In genomic region chr13:113405481-113406300, GRCh38 we compare ENCODE assay signal across 16 cellular contexts. TPM values are rescaled to one million over a fixed set of nuclear protein-coding genes. Genes with fewer than 3 reads are reported as not detected.
DNase-seq lines count a peak whose midpoint lies in the region; ATAC-seq, FAIRE-seq and TF ChIP-seq lines count a peak whose summit lies in the region.
"Had no signal": no experiment of that assay in that cellular context is flagged by ENCODE, and none has a peak within 500 bp of the region (broad histone marks: within the 10 kb centered on the region; RNA-seq: fewer than 3 reads in every experiment).

No MANE protein-coding gene starts in this region.

- H3K27me3 ChIP-seq in H1 (replicated peaks in 1 of 4; ENCODE audit: control insufficient read depth in 3 of 4, extremely low read depth in 1 of 4, insufficient read depth in 3 of 4, low read length in 3 of 4): no peaks in the 10 kb centered on the region
- H3K27me3 ChIP-seq: pancreas had no signal

- H3K56ac ChIP-seq in H1 (replicated peaks; ENCODE audit: insufficient read length, low read depth, low read length): no peak overlapping the region

- no peak for TF ChIP-seq EP300 in H1 (IDR thresholded peaks at IDR 0.05; ENCODE audit: borderline replicate concordance in 1 of 2, low read depth in 2 of 2, low read length in 2 of 2)

- H3K27ac ChIP-seq in H1 (ENCODE audit: low read depth, low read length): no peak overlapping the region
- H3K27ac ChIP-seq: pancreas had no signal

- DNase-seq in activated naive CD4-positive, alpha-beta T cell treated with anti-CD3 and anti-CD28 coated beads, Interleukin-2, amount 50 U/mL, for 16 hours: peak; percentile 8
- DNase-seq in activated naive CD4-positive, alpha-beta T cell (lab: John Stamatoyannopoulos, UW): no peak
- DNase-seq in NCI-H146 (lab: John Stamatoyannopoulos, UW) (peak; percentile 83), H1 (ENCODE audit: low read depth in 1 of 2, low spot score in 2 of 2) (no peak), type B pancreatic cell (ENCODE audit: extremely low spot score, unreplicated experiment) (peak; percentile 64), iPS-NIHi7 (ENCODE audit: extremely low spot score) (no peak)
- DNase-seq in stimulated activated naive CD8-positive, alpha-beta T cell treated with anti-CD3 and anti-CD28 coated beads, Interleukin-15, Interleukin-2, amounts not matched to agents 100 U/mL and 50 U/mL, for 24 hours: no peak
- DNase-seq: activated CD4-positive, CD25-positive, alpha-beta regulatory T cell treated with anti-CD3 and anti-CD28 coated beads, Interleukin-2, amount 50 U/mL, for 72 hours; AML-193; central memory CD4-positive, alpha-beta T cell; glutamatergic neuron; stimulated activated CD4-positive, alpha-beta T cell treated with anti-CD3 and anti-CD28 coated beads, Interleukin-12 subunit alpha, Interleukin-12 subunit beta, amount 100 ng/mL, for 4 hours had no signal

- no peak overlapping the region for H3K14ac ChIP-seq in H1 (ENCODE audit: insufficient read length)

- H3K36me3 ChIP-seq in H1 (ENCODE audit: control insufficient read depth in 2 of 4, insufficient read depth in 4 of 4, low read length in 3 of 4): no peaks in the 10 kb centered on the region
- H3K36me3 ChIP-seq: pancreas had no signal

- CTCF ChIA-PET in H1 (lab: Charles Lee; ENCODE audit: partially characterized antibody): interaction anchor here (1.1 kb wide), 1 partner anchor 9 kb away, joined by 3 read pairs; no protein-coding TSS in a partner anchor

- H3K79me2 ChIP-seq in H1 (ENCODE audit: control insufficient read depth in 1 of 2, insufficient read depth in 2 of 2, low read length in 2 of 2): no peaks in the 10 kb centered on the region

- H2AK5ac ChIP-seq in H1 (ENCODE audit: low read depth, low read length): no peak overlapping the region

- no peak overlapping the region for H3K18ac ChIP-seq in H1 (ENCODE audit: extremely low read depth, low read length)

- H2BK5ac ChIP-seq in H1 (ENCODE audit: low read depth, low read length): no peak overlapping the region

- no peak overlapping the region for H2BK12ac ChIP-seq in H1 (ENCODE audit: low read depth, low read length)

- no peaks in the 10 kb centered on the region for H3K23me2 ChIP-seq in H1 (ENCODE audit: low read depth, low read length)

- no peak overlapping the region for H2BK120ac ChIP-seq in H1 (replicated peaks; ENCODE audit: low read depth, low read length)

- WGBS in H1 (ENCODE audit: extremely low coverage in 1 of 2, insufficient coverage in 1 of 2, insufficient read length in 1 of 2, insufficient replicate concordance in 2 of 2, low coverage in 1 of 2, low lambda C conversion rate in 2 of 2, missing lambda C conversion rate in 1 of 2), 2 experiments: 93% methylated on average over 37 of the region's 38 CpGs; no CpG with 5 or more reads in 1 of the 2 experiments

- H3K4me1 ChIP-seq in H1 (replicated peaks in 1 of 4; ENCODE audit: control insufficient read depth in 3 of 4, insufficient read depth in 4 of 4, low read length in 3 of 4): no peaks in the 10 kb centered on the region; a peak in 1 of 7 replicates
- H3K4me1 ChIP-seq: pancreas had no signal

- peak overlapping the region; percentile 94 for H4K8ac ChIP-seq in H1 (ENCODE audit: extremely low read depth, insufficient read depth, low read length)

- no peak overlapping the region for H2BK20ac ChIP-seq in H1 (ENCODE audit: low read length)

- no peaks in the 10 kb centered on the region for H3K9me3 Mint-ChIP-seq in type B pancreatic cell

- ATAC-seq in HG02623 (IDR thresholded peaks at IDR 0.05; ENCODE audit: unreplicated experiment): no peak
- no peak for ATAC-seq in stimulated activated naive CD8-positive, alpha-beta T cell treated with anti-CD3 and anti-CD28 coated beads, Interleukin-15, Interleukin-2, amounts not matched to agents 100 U/mL and 50 U/mL, for 24 hours
- ATAC-seq: pancreas had no signal

- no peak for FAIRE-seq in H1 (lab: Jason Lieb, UNC)
- FAIRE-seq: endothelial cell of umbilical vein, keratinocyte, pancreas had no signal

- no peaks in the 10 kb centered on the region; a peak in 1 of 4 replicates for H3K9me3 ChIP-seq in H1 (ENCODE audit: insufficient read depth in 2 of 2, low read depth in 1 of 2, low read length in 1 of 2)
- H3K9me3 ChIP-seq: pancreas had no signal

- no peaks in the 10 kb centered on the region for H3K4me1 Mint-ChIP-seq in type B pancreatic cell (ENCODE audit: unreplicated experiment)

- no peak overlapping the region for H2BK15ac ChIP-seq in H1 (ENCODE audit: low read length)

- H4K91ac ChIP-seq in H1 (replicated peaks; ENCODE audit: insufficient read length, low read length): no peak overlapping the region

- no peak for TF ChIP-seq CTCF in H1 (IDR thresholded peaks at IDR 0.05; ENCODE audit: control extremely low read depth in 1 of 3, insufficient read depth in 1 of 3, low read depth in 1 of 3, low read length in 3 of 3)
- TF ChIP-seq CTCF in type B pancreatic cell (conservative IDR thresholded peaks at IDR 0.05): no peak

- no peak overlapping the region for H3K23ac ChIP-seq in H1 (ENCODE audit: insufficient read length)

- no peak overlapping the region for H3K4ac ChIP-seq in H1 (replicated peaks; ENCODE audit: insufficient read length, low read depth, low read length)

- no peak for TF ChIP-seq POLR2A in H1 (IDR thresholded peaks at IDR 0.05; ENCODE audit: control extremely low read depth in 1 of 2, low read depth in 2 of 2, low read length in 2 of 2)

- TF ChIP-seq RAD21 in H1 (IDR thresholded peaks at IDR 0.05 in 1 of 2, conservative IDR thresholded peaks at IDR 0.05 in 1 of 2; ENCODE audit: low read depth in 2 of 2, low read length in 2 of 2): peak in 1 of 2 experiments; percentile 14; a peak in 1 of 4 replicates

- H4K20me1 ChIP-seq in H1 (replicated peaks in 1 of 2; ENCODE audit: control insufficient read depth in 1 of 2, insufficient read depth in 2 of 2, low read length in 2 of 2): no peaks in the 10 kb centered on the region

- no peak overlapping the region for H3K4me3 Mint-ChIP-seq in type B pancreatic cell

- H3K27ac Mint-ChIP-seq in type B pancreatic cell: no peak overlapping the region

- H3K4me3 ChIP-seq in H1 (ENCODE audit: extremely low read depth in 1 of 4, insufficient read depth in 2 of 4, low read depth in 3 of 4, low read length in 4 of 4): no peak overlapping the region
- H3K4me3 ChIP-seq: pancreas had no signal

- H3K36me3 Mint-ChIP-seq in type B pancreatic cell: no peaks in the 10 kb centered on the region

- no peak overlapping the region for H3K4me2 ChIP-seq in H1 (ENCODE audit: insufficient read depth in 1 of 2, low read depth in 2 of 2, low read length in 2 of 2)

- H3K79me1 ChIP-seq in H1 (ENCODE audit: low read depth, low read length): no peaks in the 10 kb centered on the region

- H4K5ac ChIP-seq in H1 (ENCODE audit: insufficient read length, low read depth, low read length): no peak overlapping the region

- H3K9ac ChIP-seq in H1 (replicated peaks in 1 of 4; ENCODE audit: extremely low read depth in 1 of 4, low read depth in 3 of 4, low read length in 3 of 4): no peak overlapping the region

- POLR2A ChIA-PET in H1 (lab: Charles Lee; ENCODE audit: partially characterized antibody): no interaction called here

- H3K27me3 Mint-ChIP-seq in type B pancreatic cell: no peaks in the 10 kb centered on the region

- H2AFZ ChIP-seq in H1 (ENCODE audit: low read length): no peak overlapping the region

TF ChIP-seq in H1, 55 proteins besides CTCF, POLR2A, EP300 and RAD21:
- TF ChIP-seq CHD1 (IDR thresholded peaks at IDR 0.05; ENCODE audit: low read depth, low read length) (no peak), ZNF274 (IDR thresholded peaks at IDR 0.05; ENCODE audit: borderline replicate concordance, extremely low read depth, low read length) (no peak), NANOG (IDR thresholded peaks at IDR 0.05; ENCODE audit: insufficient read depth, low read depth, low read length, poor library complexity, severe bottlenecking) (no peak), SP4 (IDR thresholded peaks at IDR 0.05; ENCODE audit: low read length) (no peak), GTF2F1 (IDR thresholded peaks at IDR 0.05; ENCODE audit: borderline replicate concordance, low read depth, low read length) (no peak)

RNA-seq across cellular contexts. Expression of gene GRTP1, which starts 41.8 kb away (rescaled TPM):
- total RNA-seq in H1 (2021; fragmentation: NEBNext Ultra II Directional; extraction: Animal tissue kit (Norgen Biotek cat#: 25700)): 52.0 and 54.3 TPM in 2 replicates
- 34.7 and 47.5 TPM in 2 replicates for polyA plus RNA-seq in H1 (2011; rRNA removed)
- 42.5 TPM for polyA plus RNA-seq in H1 (2011; cell fraction: cytosol; rRNA removed)
- polyA plus RNA-seq in H1 (2011; cell fraction: nucleus; rRNA removed): 44.3 TPM
- 42.4 to 45.7 TPM (median 42.7 TPM) in 4 replicates for polyA plus RNA-seq in H1 (2012, experiment 1 of 2)
- polyA plus RNA-seq in H1 (2012, experiment 2 of 2): 43.5 TPM
- 29.8 TPM for polyA plus RNA-seq in H1 (2013, experiment 1 of 2)
- 25.9 TPM for polyA plus RNA-seq in H1 (2013, experiment 2 of 2)
- 15.8 and 16.3 TPM in 2 replicates for polyA minus RNA-seq in H1 (2011; rRNA and poly(A)+ RNA removed)
- 33.6 TPM for polyA minus RNA-seq in H1 (2011; cell fraction: cytosol; rRNA and poly(A)+ RNA removed)
- polyA minus RNA-seq in H1 (2011; cell fraction: nucleus; rRNA and poly(A)+ RNA removed): 39.4 TPM
- total RNA-seq in type B pancreatic cell (ENCODE audit: low replicate concordance): 19.0 and 22.4 TPM in 2 replicates
- total RNA-seq: endothelial cell of umbilical vein had no signal
- polyA plus RNA-seq: endothelial cell of umbilical vein had no signal

RNA-seq across cellular contexts. Expression of gene ADPRHL1, which starts 47.6 kb away (rescaled TPM):
- total RNA-seq in H1 (2021; fragmentation: NEBNext Ultra II Directional; extraction: Animal tissue kit (Norgen Biotek cat#: 25700)): 1.7 and 2.0 TPM in 2 replicates
- 0.74 and 1.3 TPM in 2 replicates for polyA plus RNA-seq in H1 (2011; rRNA removed)
- 1.0 TPM for polyA plus RNA-seq in H1 (2011; cell fraction: cytosol; rRNA removed)
- polyA plus RNA-seq in H1 (2011; cell fraction: nucleus; rRNA removed): 1.5 TPM
- 0.77 to 1.4 TPM (median 1.2 TPM) in 4 replicates for polyA plus RNA-seq in H1 (2012, experiment 1 of 2)
- polyA plus RNA-seq in H1 (2012, experiment 2 of 2): 0.49 TPM
- polyA plus RNA-seq in H1 (2013, experiment 1 of 2): 0.75 TPM
- polyA plus RNA-seq in H1 (2013, experiment 2 of 2): 0.52 TPM
- 0.34 and 0.76 TPM in 2 replicates for polyA minus RNA-seq in H1 (2011; rRNA and poly(A)+ RNA removed)
- not detected for polyA minus RNA-seq in H1 (2011; cell fraction: cytosol; rRNA and poly(A)+ RNA removed)
- polyA minus RNA-seq in H1 (2011; cell fraction: nucleus; rRNA and poly(A)+ RNA removed): 1.6 TPM
- total RNA-seq in type B pancreatic cell (ENCODE audit: low replicate concordance): 2.5 and 4.1 TPM in 2 replicates

Comparison
In these comparisons a context has a peak if more than half of its experiments do, and no peak if none do; other contexts are left out.
1. DNase-seq: peak in activated naive CD4-positive, alpha-beta T cell treated with anti-CD3 and anti-CD28 coated beads, Interleukin-2, amount 50 U/mL, for 16 hours (single experiment), NCI-H146 (single experiment) and type B pancreatic cell (single experiment); none in activated naive CD4-positive, alpha-beta T cell (0 of 4), H1 (0 of 2), stimulated activated naive CD8-positive, alpha-beta T cell treated with anti-CD3 and anti-CD28 coated beads, Interleukin-15, Interleukin-2, amounts not matched to agents 100 U/mL and 50 U/mL, for 24 hours (single experiment) and iPS-NIHi7 (single experiment).